ENCODE assay signal across 1 cellular context in the genomic region with DNA sequence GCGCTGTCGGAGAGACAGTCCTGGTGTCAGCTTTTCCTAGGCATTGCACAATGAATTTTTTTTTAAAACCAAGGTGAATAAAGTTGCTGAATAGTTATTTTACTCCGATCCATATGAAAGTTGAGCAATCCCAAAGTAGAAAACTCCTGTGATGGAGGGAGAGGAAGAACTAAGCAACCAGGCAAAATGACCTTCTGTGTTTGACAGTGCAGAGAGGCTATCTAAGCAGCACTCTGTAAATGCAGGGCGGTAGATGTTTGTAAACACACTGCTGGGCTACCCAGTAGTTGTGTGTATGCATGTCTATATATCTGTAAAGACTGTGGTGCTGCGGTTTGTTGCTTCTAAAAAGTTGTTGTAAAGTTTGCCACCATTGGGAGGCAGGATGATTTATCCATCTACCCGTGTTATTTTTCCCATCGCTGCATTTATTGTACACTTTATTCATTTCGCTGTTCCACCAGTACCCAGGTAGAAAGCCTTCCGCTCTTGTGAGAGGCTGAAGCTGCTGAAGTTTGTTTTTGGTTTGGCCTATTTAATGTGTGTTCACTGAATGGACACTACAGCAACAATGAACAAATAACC.
TF ChIP-seq lines count a peak whose summit lies in the region.

No MANE protein-coding gene starts in this region.

TF ChIP-seq in IMR-90, 13 proteins besides CTCF, POLR2A, EP300 and RAD21 (continued from another document):
- TF ChIP-seq CEBPB (IDR thresholded peaks at IDR 0.05; ENCODE audit: low read depth, low read length) (peak; percentile 80), CHD1 (IDR thresholded peaks at IDR 0.05; ENCODE audit: low read depth, low read length) (peak; percentile 86; the same call in 1 of the 2 replicates), MAZ (IDR thresholded peaks at IDR 0.05; ENCODE audit: borderline replicate concordance, low read depth, low read length) (no peak), RFX5 (IDR thresholded peaks at IDR 0.05; ENCODE audit: low read depth, low read length) (no peak), FOS (IDR thresholded peaks at IDR 0.05; ENCODE audit: low read depth, low read length) (no peak), SMC3 (IDR thresholded peaks at IDR 0.05; ENCODE audit: low read depth, low read length) (no peak)
